9 cellular contexts compared by ENCODE assay signal in genomic region chr1:5481889-5482288, GRCh38.
DNase-seq lines count a peak whose midpoint lies in the region; ATAC-seq and TF ChIP-seq lines count a peak whose summit lies in the region.
"Had no signal": no experiment of that assay in that cellular context is flagged by ENCODE, and none has a peak within 500 bp of the region (broad histone marks: within the 10 kb centered on the region; RNA-seq: fewer than 3 reads in every experiment).

No MANE protein-coding gene starts in this region.

- no peaks in the 10 kb centered on the region for H3K9me3 Mint-ChIP-seq in H9

- H3K56ac ChIP-seq in H9 (ENCODE audit: insufficient read length, low read depth, low read length), result no peak overlapping the region

- no peaks in the 10 kb centered on the region for H4K20me1 ChIP-seq in H9 (ENCODE audit: control insufficient read depth, insufficient read depth, insufficient read length)

- no peak overlapping the region for H2BK120ac ChIP-seq in H9 (ENCODE audit: low read depth, low read length, poor library complexity, severe bottlenecking)

- H3K4me1 ChIP-seq in H9 (ENCODE audit: insufficient read depth, low read length), result no peaks in the 10 kb centered on the region

- H2BK20ac ChIP-seq in H9 (ENCODE audit: low read depth, low read length, poor library complexity, severe bottlenecking), result no peak overlapping the region

- no peak overlapping the region for H3T11ph ChIP-seq in H9 (ENCODE audit: low read length)

- H2AFZ ChIP-seq in H9 (ENCODE audit: low read length), result no peak overlapping the region

- no peak overlapping the region for H2BK5ac ChIP-seq in H9 (ENCODE audit: insufficient read length, low read length)

- no peak overlapping the region; a peak in 2 of 5 replicates for H3K4me3 Mint-ChIP-seq in H9

- no peak overlapping the region for H2BK12ac ChIP-seq in H9 (ENCODE audit: insufficient read length, low read depth, low read length)

- no peaks in the 10 kb centered on the region for H3K79me2 ChIP-seq in H9 (ENCODE audit: insufficient read depth, low read length)

- no peak overlapping the region for H2AK5ac ChIP-seq in H9 (ENCODE audit: insufficient read length, low read length)

- no peaks in the 10 kb centered on the region for H3K27me3 ChIP-seq in H9 (ENCODE audit: insufficient read depth, low read length)

- no peak overlapping the region for H3K4ac ChIP-seq in H9 (ENCODE audit: low read depth, low read length)

- no peaks in the 10 kb centered on the region for H3K79me1 ChIP-seq in H9 (ENCODE audit: insufficient read depth, low read depth, low read length, poor library complexity, severe bottlenecking)

- H3K14ac ChIP-seq in H9 (ENCODE audit: insufficient read depth, low read length), result no peak overlapping the region

- H3K4me1 Mint-ChIP-seq in H9, result peaks cover 7 to 14% of the 10 kb centered on the region in 2 experiments

- no peaks in the 10 kb centered on the region for H3K23me2 ChIP-seq in H9 (ENCODE audit: insufficient read length, low read depth, low read length, poor library complexity, severe bottlenecking)

- H3K9ac ChIP-seq in H9 (ENCODE audit: extremely low read depth, insufficient read length, low read length), result no peak overlapping the region

- no peak overlapping the region for H3K27ac ChIP-seq in H9 (ENCODE audit: insufficient read length, low read depth, low read length)

- H3K23ac ChIP-seq in H9 (ENCODE audit: insufficient read length, low read depth, low read length), result no peak overlapping the region

- H2BK15ac ChIP-seq in H9 (ENCODE audit: low read depth, low read length), result no peak overlapping the region

- no peak overlapping the region for H3K18ac ChIP-seq in H9 (ENCODE audit: insufficient read length, low read depth, low read length)

- H3K27me3 Mint-ChIP-seq in H9 (ENCODE audit: low read depth), result peaks cover 54% of the 10 kb centered on the region

- ATAC-seq in GM21526 (IDR thresholded peaks at IDR 0.05; ENCODE audit: low FRiP score, unreplicated experiment), result no peak

- no peak overlapping the region for H3K4me2 ChIP-seq in H9 (ENCODE audit: insufficient read depth, insufficient read length, low read length)

- H4K91ac ChIP-seq in H9 (ENCODE audit: insufficient read length, low read depth, low read length), result no peak overlapping the region

- no peak overlapping the region for H4K5ac ChIP-seq in H9 (ENCODE audit: insufficient read length, low read depth, low read length)

- WGBS in H9 (ENCODE audit: extremely low coverage, insufficient read length, low lambda C conversion rate), result no CpG with 5 or more reads among the region's 10 CpGs

- no peaks in the 10 kb centered on the region for H3K36me3 Mint-ChIP-seq in H9 (ENCODE audit: insufficient read depth in 1 of 3, low read depth in 3 of 3)

- no peaks in the 10 kb centered on the region for H3K9me3 ChIP-seq in H9 (ENCODE audit: control insufficient read depth, low read depth, low read length)

- H3K27ac Mint-ChIP-seq in H9, result 0 out of 7 replicates have a peak overlapping the region, but pooled peaks of 1 of the 3 experiments have one; percentile 69

- peak; percentile 85 for DNase-seq in H9
- DNase-seq in activated CD4-positive, alpha-beta T cell treated with anti-CD3 and anti-CD28 coated beads, Interleukin-2, amount 50 U/mL, for 1 hour, result peak; percentile 31
- DNase-seq in effector CD8-positive, alpha-beta T cell (lab: John Stamatoyannopoulos, UW), result peak; percentile 8
- DNase-seq in stimulated activated CD4-positive, alpha-beta T cell treated with anti-CD3 and anti-CD28 coated beads, Interleukin-2, amount 100 ng/mL, for 48 hours, result peak; percentile 8 to 16
- DNase-seq in NCI-H526 treated with DMSO at 0.1 percent for 48 hours (lab: John Stamatoyannopoulos, UW), result no peak
- no peak for DNase-seq in NCI-H1694 treated with DMSO at 0.1 percent for 48 hours (lab: John Stamatoyannopoulos, UW)
- DNase-seq in cerebellar nuclear complex (lab: John Stamatoyannopoulos, UW), result no peak
- DNase-seq: DND-41 had no signal

- H4K8ac ChIP-seq in H9 (replicated peaks; ENCODE audit: insufficient read length, low read depth, low read length), result no peak overlapping the region

- TF ChIP-seq CTCF in H9 (conservative IDR thresholded peaks at IDR 0.05), result peak; percentile 81

Comparison
In these comparisons a context has a peak if more than half of its experiments do, and no peak if none do; other contexts are left out.
1. DNase-seq: peak in H9 (single experiment), activated CD4-positive, alpha-beta T cell treated with anti-CD3 and anti-CD28 coated beads, Interleukin-2, amount 50 U/mL, for 1 hour (single experiment), effector CD8-positive, alpha-beta T cell (single experiment) and stimulated activated CD4-positive, alpha-beta T cell treated with anti-CD3 and anti-CD28 coated beads, Interleukin-2, amount 100 ng/mL, for 48 hours (2 of 2); none in NCI-H526 treated with DMSO at 0.1 percent for 48 hours (single experiment), NCI-H1694 treated with DMSO at 0.1 percent for 48 hours (single experiment) and cerebellar nuclear complex (0 of 2).